In the genomic region with DNA sequence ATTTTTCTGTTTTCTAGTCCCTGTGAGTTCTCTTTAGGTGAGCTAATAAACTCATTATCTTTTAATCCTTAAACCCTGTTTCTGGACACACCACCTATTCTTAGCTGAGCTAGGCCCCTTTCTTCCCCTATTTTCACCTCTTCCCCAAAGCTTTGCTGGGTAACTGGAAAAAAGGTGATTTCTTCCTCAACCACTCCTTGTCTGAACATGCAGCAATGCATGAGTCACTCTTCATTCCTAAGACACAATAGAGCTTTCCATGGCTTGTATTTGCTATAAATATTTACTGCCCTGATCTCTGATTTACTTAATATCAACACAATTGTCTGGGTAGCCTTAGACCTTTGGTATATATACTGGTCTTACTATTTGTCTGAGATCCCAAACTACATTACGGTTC, we compare ENCODE assay signal across 2 cellular contexts.
A peak's percentile ranks its signal among the peaks of the same experiment; 100 is the strongest.
TF ChIP-seq lines count a peak whose summit lies in the region.

No MANE protein-coding gene starts in this region.

TF ChIP-seq in A549, 52 proteins besides CTCF, POLR2A, EP300 and RAD21:
- no peak for TF ChIP-seq NFE2L2 (conservative IDR thresholded peaks at IDR 0.05; ENCODE audit: low read length)
- peak; percentile 37; the same call in 1 of the 2 replicates for TF ChIP-seq FOSL2 (IDR thresholded peaks at IDR 0.05)
- peak; percentile 92 for TF ChIP-seq FOSL2 (CRISPR knock-in tag; IDR thresholded peaks at IDR 0.05)
- TF ChIP-seq JUNB (IDR thresholded peaks at IDR 0.05): peak; percentile 51
- no peak for TF ChIP-seq ZFP36 (IDR thresholded peaks at IDR 0.05; ENCODE audit: borderline replicate concordance, partially characterized antibody)
- TF ChIP-seq GATA3 (IDR thresholded peaks at IDR 0.05; ENCODE audit: borderline replicate concordance): peak; percentile 72
TF ChIP-seq in A549: peak in this region for 3.

TF ChIP-seq in IMR-90, 13 proteins besides CTCF, POLR2A, EP300 and RAD21:
- TF ChIP-seq MXI1 (IDR thresholded peaks at IDR 0.05; ENCODE audit: borderline replicate concordance, low read depth, low read length): no peak
- no peak for TF ChIP-seq RCOR1 (IDR thresholded peaks at IDR 0.05; ENCODE audit: insufficient replicate concordance, low read length)
- TF ChIP-seq BHLHE40 (IDR thresholded peaks at IDR 0.05; ENCODE audit: low read depth, low read length): no peak
- TF ChIP-seq RFX5 (IDR thresholded peaks at IDR 0.05; ENCODE audit: low read depth, low read length): no peak
- TF ChIP-seq CHD1 (IDR thresholded peaks at IDR 0.05; ENCODE audit: low read depth, low read length): no peak
- TF ChIP-seq, protein P1, sequence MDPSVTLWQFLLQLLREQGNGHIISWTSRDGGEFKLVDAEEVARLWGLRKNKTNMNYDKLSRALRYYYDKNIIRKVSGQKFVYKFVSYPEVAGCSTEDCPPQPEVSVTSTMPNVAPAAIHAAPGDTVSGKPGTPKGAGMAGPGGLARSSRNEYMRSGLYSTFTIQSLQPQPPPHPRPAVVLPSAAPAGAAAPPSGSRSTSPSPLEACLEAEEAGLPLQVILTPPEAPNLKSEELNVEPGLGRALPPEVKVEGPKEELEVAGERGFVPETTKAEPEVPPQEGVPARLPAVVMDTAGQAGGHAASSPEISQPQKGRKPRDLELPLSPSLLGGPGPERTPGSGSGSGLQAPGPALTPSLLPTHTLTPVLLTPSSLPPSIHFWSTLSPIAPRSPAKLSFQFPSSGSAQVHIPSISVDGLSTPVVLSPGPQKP (IDR thresholded peaks at IDR 0.05; ENCODE audit: borderline replicate concordance, low read depth, low read length): no peak
- TF ChIP-seq MAFK (IDR thresholded peaks at IDR 0.05; ENCODE audit: low read depth, low read length): no peak
- TF ChIP-seq MAZ (IDR thresholded peaks at IDR 0.05; ENCODE audit: borderline replicate concordance, low read depth, low read length): no peak
- TF ChIP-seq SMC3 (IDR thresholded peaks at IDR 0.05; ENCODE audit: low read depth, low read length): no peak
- no peak for TF ChIP-seq CEBPB (IDR thresholded peaks at IDR 0.05; ENCODE audit: low read depth, low read length)
- no peak for TF ChIP-seq FOS (IDR thresholded peaks at IDR 0.05; ENCODE audit: low read depth, low read length)
- TF ChIP-seq NFE2L2 (IDR thresholded peaks at IDR 0.05; ENCODE audit: low read depth, low read length): no peak
- TF ChIP-seq, protein P2, sequence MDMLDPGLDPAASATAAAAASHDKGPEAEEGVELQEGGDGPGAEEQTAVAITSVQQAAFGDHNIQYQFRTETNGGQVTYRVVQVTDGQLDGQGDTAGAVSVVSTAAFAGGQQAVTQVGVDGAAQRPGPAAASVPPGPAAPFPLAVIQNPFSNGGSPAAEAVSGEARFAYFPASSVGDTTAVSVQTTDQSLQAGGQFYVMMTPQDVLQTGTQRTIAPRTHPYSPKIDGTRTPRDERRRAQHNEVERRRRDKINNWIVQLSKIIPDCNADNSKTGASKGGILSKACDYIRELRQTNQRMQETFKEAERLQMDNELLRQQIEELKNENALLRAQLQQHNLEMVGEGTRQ (IDR thresholded peaks at IDR 0.05; ENCODE audit: low read depth, low read length): no peak
